18 cellular contexts compared by ENCODE assay signal in genomic region chr1:203665986-203666385, GRCh38. TPM values are rescaled to one million over a fixed set of nuclear protein-coding genes. Genes with fewer than 3 reads are reported as not detected.
DNase-seq lines count a peak whose midpoint lies in the region; ATAC-seq, FAIRE-seq and TF ChIP-seq lines count a peak whose summit lies in the region.
"Had no signal": no experiment of that assay in that cellular context is flagged by ENCODE, and none has a peak within 500 bp of the region (broad histone marks: within the 10 kb centered on the region; RNA-seq: fewer than 3 reads in every experiment).

No MANE protein-coding gene starts in this region.

- intact Hi-C loops in left lung (cut with DNase I), result no loop called here

- H3K9me3 ChIP-seq in astrocyte (ENCODE audit: insufficient read depth, low read depth, low read length) (no peaks in the 10 kb centered on the region), left lung (no peaks in the 10 kb centered on the region)

- TF ChIP-seq CTCF in HFFc6 (IDR thresholded peaks at IDR 0.05) (no peak), astrocyte (IDR thresholded peaks at IDR 0.05; ENCODE audit: insufficient read depth, low read depth, low read length) (no peak), left lung (IDR thresholded peaks at IDR 0.05) (no peak)

- peaks cover 86% of the 10 kb centered on the region for H3K79me2 ChIP-seq in astrocyte (ENCODE audit: insufficient read depth, low read length)

- H3K27me3 Mint-ChIP-seq in HFFc6 (ENCODE audit: insufficient read depth), result peaks cover 7% of the 10 kb centered on the region
- H3K27me3 Mint-ChIP-seq in astrocyte (ENCODE audit: low read depth, unreplicated experiment), result no peaks in the 10 kb centered on the region
- H3K27me3 Mint-ChIP-seq in stimulated activated naive CD8-positive, alpha-beta T cell treated with anti-CD3 and anti-CD28 coated beads, Interleukin-15, amount 100 ng/mL, for 72 hours, result no peaks in the 10 kb centered on the region
- H3K27me3 Mint-ChIP-seq: CD4-positive, alpha-beta T cell; central memory CD8-positive, alpha-beta T cell; stimulated activated naive B cell treated with anti-CD40 and anti-IgM and Interleukin-4, amounts not matched to agents 10 μg/mL and 1 μg/mL and 100 μg/mL, for 72 hours had no signal

- H2AFZ ChIP-seq in astrocyte (ENCODE audit: low read depth, low read length), result no peak overlapping the region

- H3K4me1 ChIP-seq in astrocyte (ENCODE audit: insufficient read depth, low read length) (peaks cover 47% of the 10 kb centered on the region), left lung (peaks cover 17 to 63% of the 10 kb centered on the region in 2 donors)

- H3K27ac Mint-ChIP-seq in HFFc6 (peak overlapping the region; percentile 93), astrocyte (ENCODE audit: unreplicated experiment) (peak overlapping the region; percentile 48)
- H3K27ac Mint-ChIP-seq in stimulated activated naive CD8-positive, alpha-beta T cell treated with anti-CD3 and anti-CD28 coated beads, Interleukin-15, amount 100 ng/mL, for 72 hours, result peak overlapping the region; percentile 22 to 81
- H3K27ac Mint-ChIP-seq: stimulated activated naive B cell treated with anti-CD40 and anti-IgM and Interleukin-4, amounts not matched to agents 10 μg/mL and 1 μg/mL and 100 μg/mL, for 72 hours had no signal

- ATAC-seq in left lung, result no peak
- ATAC-seq in stimulated activated naive CD8-positive, alpha-beta T cell treated with anti-CD3 and anti-CD28 coated beads, Interleukin-15, amount 100 ng/mL, for 72 hours, result no peak
- ATAC-seq: activated naive CD4-positive, alpha-beta T cell treated with anti-CD3 and anti-CD28 coated beads, Interleukin-2, amount 50 U/mL, for 72 hours; esophagus mucosa; stimulated activated naive B cell treated with anti-CD40 and anti-IgM and Interleukin-4, amounts not matched to agents 10 μg/mL and 1 μg/mL and 100 μg/mL, for 72 hours had no signal

- no peak overlapping the region for H3K4me2 ChIP-seq in astrocyte (ENCODE audit: low read length)

- H3K4me3 Mint-ChIP-seq in HFFc6, result no peak overlapping the region; the same call in 1 of the 2 replicates
- no peak overlapping the region for H3K4me3 Mint-ChIP-seq in astrocyte (ENCODE audit: unreplicated experiment)
- H3K4me3 Mint-ChIP-seq in stimulated activated naive CD8-positive, alpha-beta T cell treated with anti-CD3 and anti-CD28 coated beads, Interleukin-15, amount 100 ng/mL, for 72 hours, result no peak overlapping the region
- H3K4me3 Mint-ChIP-seq: CD4-positive, alpha-beta T cell; central memory CD8-positive, alpha-beta T cell; H9; stimulated activated naive B cell treated with anti-CD40 and anti-IgM and Interleukin-4, amounts not matched to agents 10 μg/mL and 1 μg/mL and 100 μg/mL, for 72 hours had no signal

- H3K4me3 ChIP-seq in astrocyte (ENCODE audit: insufficient read depth, low read depth, low read length) (no peak overlapping the region), left lung (no peak overlapping the region)

- FAIRE-seq in astrocyte (lab: Jason Lieb, UNC), result no peak

- no peaks in the 10 kb centered on the region for H3K27me3 ChIP-seq in astrocyte (ENCODE audit: insufficient read depth, low read length)
- H3K27me3 ChIP-seq in left lung, result no peaks in the 10 kb centered on the region

- H4K20me1 ChIP-seq in astrocyte (ENCODE audit: insufficient read depth, low read length), result peaks cover 29% of the 10 kb centered on the region

- no peak overlapping the region for H3K27ac ChIP-seq in astrocyte (ENCODE audit: low read depth, low read length)
- H3K27ac ChIP-seq in left lung, result peak overlapping the region; percentile 26 to 53

- H3K4me1 Mint-ChIP-seq in HFFc6 (ENCODE audit: low read depth), result peaks cover 90% of the 10 kb centered on the region
- peaks cover 50% of the 10 kb centered on the region for H3K4me1 Mint-ChIP-seq in astrocyte (ENCODE audit: low read depth, unreplicated experiment)
- H3K4me1 Mint-ChIP-seq in stimulated activated naive CD8-positive, alpha-beta T cell treated with anti-CD3 and anti-CD28 coated beads, Interleukin-15, amount 100 ng/mL, for 72 hours, result peaks cover 42% of the 10 kb centered on the region

- no peaks in the 10 kb centered on the region for H3K36me3 ChIP-seq in astrocyte (ENCODE audit: insufficient read depth, low read length)
- peaks cover 0 to 17% of the 10 kb centered on the region in 2 donors for H3K36me3 ChIP-seq in left lung

- no peak overlapping the region for H3K9ac ChIP-seq in astrocyte (ENCODE audit: low read length)

- DNase-seq in HFFc6 (no peak), astrocyte (ENCODE audit: low read depth) (no peak), left lung (no peak), medulla oblongata (ENCODE audit: extremely low spot score) (no peak), NCI-H1417 treated with DMSO at 0.1 percent for 48 hours (lab: John Stamatoyannopoulos, UW) (no peak), GDM1 (lab: John Stamatoyannopoulos, UW) (no peak)
- DNase-seq in stimulated activated naive CD8-positive, alpha-beta T cell treated with anti-CD3 and anti-CD28 coated beads, Interleukin-15, amount 100 ng/mL, for 72 hours, result no peak
- DNase-seq: CD4-positive, alpha-beta T cell; H9; Karpas-422; NCI-H1694 treated with DMSO at 0.1 percent for 48 hours; NCI-H774; SIG-M5; stimulated activated CD4-positive, alpha-beta T cell treated with anti-CD3 and anti-CD28 coated beads, Interleukin-4, amount 100 ng/mL, for 24 hours; stimulated activated naive B cell treated with anti-CD40 and anti-IgM and Interleukin-4, amounts not matched to agents 10 μg/mL and 1 μg/mL and 100 μg/mL, for 72 hours had no signal

- H3K36me3 Mint-ChIP-seq in HFFc6 (ENCODE audit: low read depth) (peaks cover 53% of the 10 kb centered on the region), astrocyte (ENCODE audit: low read depth, unreplicated experiment) (peaks cover 2% of the 10 kb centered on the region)
- H3K36me3 Mint-ChIP-seq: activated naive CD4-positive, alpha-beta T cell treated with anti-CD3 and anti-CD28 coated beads, Interleukin-2, amount 50 U/mL, for 72 hours; stimulated activated naive B cell treated with anti-CD40 and anti-IgM and Interleukin-4, amounts not matched to agents 10 μg/mL and 1 μg/mL and 100 μg/mL, for 72 hours had no signal

- H3K9me3 Mint-ChIP-seq in HFFc6 (no peaks in the 10 kb centered on the region), astrocyte (ENCODE audit: unreplicated experiment) (peaks cover 2% of the 10 kb centered on the region)
- no peaks in the 10 kb centered on the region for H3K9me3 Mint-ChIP-seq in stimulated activated naive CD8-positive, alpha-beta T cell treated with anti-CD3 and anti-CD28 coated beads, Interleukin-15, amount 100 ng/mL, for 72 hours
- H3K9me3 Mint-ChIP-seq: activated naive CD4-positive, alpha-beta T cell treated with anti-CD3 and anti-CD28 coated beads, Interleukin-2, amount 50 U/mL, for 72 hours; CD4-positive, alpha-beta T cell; central memory CD8-positive, alpha-beta T cell; H9; stimulated activated naive B cell treated with anti-CD40 and anti-IgM and Interleukin-4, amounts not matched to agents 10 μg/mL and 1 μg/mL and 100 μg/mL, for 72 hours had no signal

RNA-seq across cellular contexts. Expression of gene ATP2B4, which starts 39.4 kb away (rescaled TPM):
- 100 to 1,000 TPM; 199 to 243 (median 221) TPM for total RNA-seq in HFFc6 (2021; fragmentation: NEBNext Ultra II Directional; extraction: Animal tissue kit (Norgen Biotek cat#: 25700))
- total RNA-seq in astrocyte, result 103 and 114 TPM in 2 replicates
- 100 to 1,000 TPM; 109 to 128 TPM for total RNA-seq in left lung
